13 cellular contexts compared by ENCODE assay signal in genomic region chr3:101216710-101217457, GRCh38.
DNase-seq lines count a peak whose midpoint lies in the region; ATAC-seq and TF ChIP-seq lines count a peak whose summit lies in the region.
"Had no signal": no experiment of that assay in that cellular context is flagged by ENCODE, and none has a peak within 500 bp of the region (broad histone marks: within the 10 kb centered on the region; RNA-seq: fewer than 3 reads in every experiment).

No MANE protein-coding gene starts in this region.

- H4K20me1 ChIP-seq in Karpas-422 (ENCODE audit: insufficient read depth, low read depth, low read length): no peaks in the 10 kb centered on the region

- 39 to 44% (median 41%) methylated on average over 3 of the region's 3 CpGs for WGBS in psoas muscle, 3 donors

- peak overlapping the region; percentile 57; the same call in 1 of the 2 replicates for H2AFZ ChIP-seq in Karpas-422 (ENCODE audit: low read length)

- TF ChIP-seq CTCF in psoas muscle (IDR thresholded peaks at IDR 0.05): no peak

- no peaks in the 10 kb centered on the region for H3K27me3 ChIP-seq in Karpas-422 (ENCODE audit: low read length)
- no peaks in the 10 kb centered on the region for H3K27me3 ChIP-seq in psoas muscle (ENCODE audit: insufficient read depth in 3 of 3, low read length in 2 of 3)
- H3K27me3 ChIP-seq: cardiac muscle cell had no signal

- intact Hi-C loops in psoas muscle (cut with DNase I): no loop called here

- H3K36me3 ChIP-seq in Karpas-422 (ENCODE audit: insufficient read depth, low read length): no peaks in the 10 kb centered on the region
- H3K36me3 ChIP-seq in psoas muscle (ENCODE audit: insufficient read depth in 1 of 2, low read depth in 1 of 2): no peaks in the 10 kb centered on the region
- H3K36me3 ChIP-seq: cardiac muscle cell had no signal

- peak; percentile 51 for DNase-seq in EH (ENCODE audit: low read depth)
- DNase-seq in Karpas-422: peak; percentile 46
- no peak for DNase-seq in caudate nucleus (lab: John Stamatoyannopoulos, UW)
- peak; percentile 57 to 78 for DNase-seq in psoas muscle
- DNase-seq in ACHN: no peak
- no peak for DNase-seq in inferior parietal cortex (ENCODE audit: extremely low spot score)
- DNase-seq in NCI-H1436 treated with DMSO at 0.1 percent for 48 hours (lab: John Stamatoyannopoulos, UW): no peak
- DNase-seq: activated CD8-positive, alpha-beta T cell treated with anti-CD3 and anti-CD28 coated beads, Interleukin-2, amount 10 ng/mL, durations not matched to agents 7 days and 5 days; glutamatergic neuron; NCI-H2029 treated with DMSO at 0.1 percent for 48 hours; SHP77 had no signal

- in situ Hi-C loops in ACHN (cut with HindIII; ENCODE audit: low pct_ligation_motif_present, low pct_unique_long_range_greater_than_20kb, low sequenced_read_pairs): no loop called here

- no peak overlapping the region for H3K4me2 ChIP-seq in Karpas-422 (ENCODE audit: low read depth, low read length, poor library complexity, severe bottlenecking)

- H3K9me3 ChIP-seq in Karpas-422 (ENCODE audit: low read length) (no peaks in the 10 kb centered on the region; the same call in 1 of the 2 replicates), psoas muscle (peaks cover 7% of the 10 kb centered on the region)

- H3K9ac ChIP-seq in Karpas-422 (ENCODE audit: low read length): no peak overlapping the region

- no peak overlapping the region for H3K4me3 ChIP-seq in Karpas-422 (ENCODE audit: low read length)
- H3K4me3 ChIP-seq in psoas muscle: no peak overlapping the region
- H3K4me3 ChIP-seq: cardiac muscle cell had no signal

- H3K9me2 ChIP-seq in Karpas-422 (replicated peaks; ENCODE audit: insufficient read depth, low read length): no peaks in the 10 kb centered on the region; the same call in 1 of the 2 replicates

- H3K79me2 ChIP-seq in Karpas-422 (ENCODE audit: low read length): no peaks in the 10 kb centered on the region

- no peak overlapping the region for H3K27ac ChIP-seq in Karpas-422 (ENCODE audit: low read length)
- H3K27ac ChIP-seq in caudate nucleus (ENCODE audit: low read depth, low read length): peak overlapping the region; percentile 7
- no peak overlapping the region for H3K27ac ChIP-seq in psoas muscle
- H3K27ac ChIP-seq: cardiac muscle cell had no signal

- H3K4me1 ChIP-seq in Karpas-422 (ENCODE audit: low read length) (peaks cover 10% of the 10 kb centered on the region), psoas muscle (no peaks in the 10 kb centered on the region)

- ATAC-seq in psoas muscle (peak; percentile 51 to 91 (median 76)), HG03378 (IDR thresholded peaks at IDR 0.05; ENCODE audit: unreplicated experiment) (no peak)
- ATAC-seq: activated CD8-positive, alpha-beta T cell treated with anti-CD3 and anti-CD28 coated beads, Interleukin-2, amount 10 ng/mL, durations not matched to agents 7 days and 5 days had no signal

Comparison
In these comparisons a context has a peak if more than half of its experiments do, and no peak if none do; other contexts are left out.
1. DNase-seq: peak in EH (single experiment), Karpas-422 (single experiment) and psoas muscle (2 of 2); none in caudate nucleus (0 of 61), ACHN (single experiment), inferior parietal cortex (single experiment) and NCI-H1436 treated with DMSO at 0.1 percent for 48 hours (single experiment).